8 cellular contexts compared by ENCODE assay signal in genomic region chr6:73309784-73310502, GRCh38. TPM values are rescaled to one million over a fixed set of nuclear protein-coding genes. Genes with fewer than 3 reads are reported as not detected.
DNase-seq lines count a peak whose midpoint lies in the region; ATAC-seq and TF ChIP-seq lines count a peak whose summit lies in the region.

No MANE protein-coding gene starts in this region.

- H3K9me3 Mint-ChIP-seq in WTC11: peaks cover 6% of the 10 kb centered on the region

- peaks cover 24% of the 10 kb centered on the region for H3K4me1 Mint-ChIP-seq in WTC11

- POLR2A ChIA-PET in WTC11 (lab: Charles Lee): interaction anchor here (0.8 to 1.3 kb wide), 2 partner anchors 79 to 151 kb away, joined by 3 to 9 read pairs; partner anchors contain the start of gene MTO1

- CTCF ChIA-PET in WTC11 (lab: Charles Lee): interaction anchor here (0.6 to 3.0 kb wide), 22 partner anchors 10 to 613 kb away, joined by 3 to 48 read pairs (median 4); partner anchors contain the start of genes MTO1 and SLC17A5

- ATAC-seq in HG02759 (IDR thresholded peaks at IDR 0.05; ENCODE audit: unreplicated experiment) (peak; percentile 96), WTC11 (peak; percentile 78), left colon (peak; percentile 92)

- DNase-seq in NCI-H2081 (lab: John Stamatoyannopoulos, UW) (peak; percentile 58 to 83), NCI-H2081 treated with DMSO at 0.1 percent for 48 hours (lab: John Stamatoyannopoulos, UW) (no peak), NCI-H146 treated with DMSO at 0.1 percent for 48 hours (lab: John Stamatoyannopoulos, UW; ENCODE audit: unreplicated experiment) (peak; percentile 37), WTC11 (ENCODE audit: low spot score) (peak; percentile 68), cerebellar cortex (ENCODE audit: low spot score) (peak; percentile 65), left colon (peak; percentile 36 to 65)
- DNase-seq in stimulated activated CD4-positive, alpha-beta T cell treated with anti-CD3 and anti-CD28 coated beads, Interleukin-2, amount 100 ng/mL, for 48 hours: peak; percentile 48 to 55

- intact Hi-C loops in left colon (cut with DNase I, micrococcal nuclease): no loop called here

- no peak for TF ChIP-seq CTCF in WTC11 (IDR thresholded peaks at IDR 0.05)

- H3K27me3 Mint-ChIP-seq in WTC11 (ENCODE audit: low read depth): peaks cover 38% of the 10 kb centered on the region

- peaks cover 13% of the 10 kb centered on the region for H3K36me3 Mint-ChIP-seq in WTC11

- H3K4me3 Mint-ChIP-seq in WTC11: peak overlapping the region; percentile 95

- peak overlapping the region; percentile 93 for H3K27ac Mint-ChIP-seq in WTC11

TF ChIP-seq in WTC11, 78 proteins besides CTCF, POLR2A, EP300 and RAD21 (continues in another document):
- TF ChIP-seq NFYB (CRISPR knock-in tag; conservative IDR thresholded peaks at IDR 0.05; ENCODE audit: low read depth) (no peak; the same call in 1 of the 2 replicates), ATF1 (CRISPR knock-in tag; IDR thresholded peaks at IDR 0.05) (0 out of 2 replicates have a peak, but pooled peaks have one; percentile 18), ZNF423 (CRISPR knock-in tag; IDR thresholded peaks at IDR 0.05) (peak; percentile 95), STAT6 (CRISPR knock-in tag; conservative IDR thresholded peaks at IDR 0.05; ENCODE audit: low read depth) (no peak), ZNF121 (CRISPR knock-in tag; IDR thresholded peaks at IDR 0.05) (no peak), ZNF219 (CRISPR knock-in tag; IDR thresholded peaks at IDR 0.05; ENCODE audit: borderline replicate concordance) (0 out of 2 replicates have a peak, but pooled peaks have one; percentile 47), NR3C1 (CRISPR knock-in tag; conservative IDR thresholded peaks at IDR 0.05; ENCODE audit: low read depth) (0 out of 2 replicates have a peak, but pooled peaks have one; percentile 43), HMGXB4 (CRISPR knock-in tag; IDR thresholded peaks at IDR 0.05) (peak; percentile 90), ZNF532 (CRISPR knock-in tag; IDR thresholded peaks at IDR 0.05; ENCODE audit: borderline replicate concordance) (no peak), ELF4 (CRISPR knock-in tag; IDR thresholded peaks at IDR 0.05; ENCODE audit: low read depth) (no peak)
- TF ChIP-seq, protein P1, sequence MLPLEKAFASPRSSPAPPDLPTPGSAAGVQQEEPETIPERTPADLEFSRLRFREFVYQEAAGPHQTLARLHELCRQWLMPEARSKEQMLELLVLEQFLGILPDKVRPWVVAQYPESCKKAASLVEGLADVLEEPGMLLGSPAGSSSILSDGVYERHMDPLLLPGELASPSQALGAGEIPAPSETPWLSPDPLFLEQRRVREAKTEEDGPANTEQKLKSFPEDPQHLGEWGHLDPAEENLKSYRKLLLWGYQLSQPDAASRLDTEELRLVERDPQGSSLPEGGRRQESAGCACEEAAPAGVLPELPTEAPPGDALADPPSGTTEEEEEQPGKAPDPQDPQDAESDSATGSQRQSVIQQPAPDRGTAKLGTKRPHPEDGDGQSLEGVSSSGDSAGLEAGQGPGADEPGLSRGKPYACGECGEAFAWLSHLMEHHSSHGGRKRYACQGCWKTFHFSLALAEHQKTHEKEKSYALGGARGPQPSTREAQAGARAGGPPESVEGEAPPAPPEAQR (CRISPR knock-in tag; IDR thresholded peaks at IDR 0.05): no peak
- TF ChIP-seq, protein P2, sequence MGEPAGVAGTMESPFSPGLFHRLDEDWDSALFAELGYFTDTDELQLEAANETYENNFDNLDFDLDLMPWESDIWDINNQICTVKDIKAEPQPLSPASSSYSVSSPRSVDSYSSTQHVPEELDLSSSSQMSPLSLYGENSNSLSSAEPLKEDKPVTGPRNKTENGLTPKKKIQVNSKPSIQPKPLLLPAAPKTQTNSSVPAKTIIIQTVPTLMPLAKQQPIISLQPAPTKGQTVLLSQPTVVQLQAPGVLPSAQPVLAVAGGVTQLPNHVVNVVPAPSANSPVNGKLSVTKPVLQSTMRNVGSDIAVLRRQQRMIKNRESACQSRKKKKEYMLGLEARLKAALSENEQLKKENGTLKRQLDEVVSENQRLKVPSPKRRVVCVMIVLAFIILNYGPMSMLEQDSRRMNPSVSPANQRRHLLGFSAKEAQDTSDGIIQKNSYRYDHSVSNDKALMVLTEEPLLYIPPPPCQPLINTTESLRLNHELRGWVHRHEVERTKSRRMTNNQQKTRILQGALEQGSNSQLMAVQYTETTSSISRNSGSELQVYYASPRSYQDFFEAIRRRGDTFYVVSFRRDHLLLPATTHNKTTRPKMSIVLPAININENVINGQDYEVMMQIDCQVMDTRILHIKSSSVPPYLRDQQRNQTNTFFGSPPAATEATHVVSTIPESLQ (CRISPR knock-in tag; IDR thresholded peaks at IDR 0.05): no peak

RNA-seq across cellular contexts. Expression of gene DPPA5, which starts 44.1 kb away (rescaled TPM):
- total RNA-seq in WTC11 (2021): 5.5 to 7.6 TPM (median 6.7 TPM) in 3 replicates
- not detected for total RNA-seq in left colon

RNA-seq across cellular contexts. Expression of gene KHDC1, which starts 46.9 kb away (rescaled TPM):
- 7.3 to 8.9 TPM (median 7.7 TPM) in 3 replicates for total RNA-seq in WTC11 (2021)
- total RNA-seq in left colon: 1 to 10 TPM; 1.0 to 1.2 TPM

RNA-seq across cellular contexts. Expression of gene KHDC3L, which starts 52.5 kb away (rescaled TPM):
- 0.23 to 0.57 TPM in 2 of 3 replicates, not detected in the other for total RNA-seq in WTC11 (2021)
- not detected for total RNA-seq in left colon

RNA-seq across cellular contexts. Expression of gene OOEP, which starts 59.8 kb away (rescaled TPM):
- total RNA-seq in WTC11 (2021): 0.87 to 1.1 TPM (median 0.89 TPM) in 3 replicates
- total RNA-seq in left colon: not detected
